ENCODE assay signal across 1 cellular context in genomic region chr9:127399736-127400269, GRCh38.
TF ChIP-seq lines count a peak whose summit lies in the region.

No MANE protein-coding gene starts in this region.

TF ChIP-seq in K562, 482 proteins besides CTCF, POLR2A, EP300 and RAD21:
- TF ChIP-seq BCOR (IDR thresholded peaks at IDR 0.05) (peak; percentile 87), HMG20A (CRISPR knock-in tag; conservative IDR thresholded peaks at IDR 0.05) (no peak), GTF2F1 (IDR thresholded peaks at IDR 0.05; ENCODE audit: low read depth, low read length) (no peak), MTA1 (IDR thresholded peaks at IDR 0.05; ENCODE audit: borderline replicate concordance) (no peak), PHF21A (IDR thresholded peaks at IDR 0.05; ENCODE audit: borderline replicate concordance, low read depth) (no peak), ETV1 (tag; conservative IDR thresholded peaks at IDR 0.05; ENCODE audit: low read depth) (0 out of 2 replicates have a peak, but pooled peaks have one; percentile 35), ESRRA (IDR thresholded peaks at IDR 0.05; ENCODE audit: borderline replicate concordance, low read depth) (peak; percentile 77), RBM25 (IDR thresholded peaks at IDR 0.05; ENCODE audit: low read depth, low read length, severe bottlenecking) (peak; percentile 72), ELK1 (CRISPR knock-in tag; IDR thresholded peaks at IDR 0.05) (no peak), FOXJ3 (CRISPR knock-in tag; IDR thresholded peaks at IDR 0.05) (no peak), TEAD4 (IDR thresholded peaks at IDR 0.05; ENCODE audit: low read length) (no peak), TEAD4 (CRISPR knock-in tag; IDR thresholded peaks at IDR 0.05; ENCODE audit: borderline replicate concordance) (no peak), ZNF146 (CRISPR knock-in tag; IDR thresholded peaks at IDR 0.05; ENCODE audit: unreplicated experiment) (no peak), KDM1A (IDR thresholded peaks at IDR 0.05) (0 out of 4 replicates have a peak, but pooled peaks of 1 of the 2 experiments have one; percentile 40)
TF ChIP-seq in K562: peak in this region for 5.
